In genomic region chr16:80931985-80932720, GRCh38 we compare ENCODE assay signal across 8 cellular contexts.
A peak's percentile ranks its signal among the peaks of the same experiment; 100 is the strongest.
DNase-seq lines count a peak whose midpoint lies in the region; ATAC-seq and TF ChIP-seq lines count a peak whose summit lies in the region.

No MANE protein-coding gene starts in this region.

- no peak overlapping the region for H3K27ac Mint-ChIP-seq in CD8-positive, alpha-beta T cell
- H3K27ac Mint-ChIP-seq in nephron progenitor cell = no peak overlapping the region

- H3K9me3 Mint-ChIP-seq in CD8-positive, alpha-beta T cell = no peaks in the 10 kb centered on the region
- peaks cover 4% of the 10 kb centered on the region for H3K9me3 Mint-ChIP-seq in nephron progenitor cell

- no peaks in the 10 kb centered on the region for H3K36me3 ChIP-seq in CD8-positive, alpha-beta T cell (ENCODE audit: insufficient read depth, low read length)
- H3K36me3 ChIP-seq in aorta (ENCODE audit: control insufficient read depth in 1 of 2, insufficient read depth in 2 of 2, low read length in 1 of 2) = no peaks in the 10 kb centered on the region

- H3K4me1 ChIP-seq in CD8-positive, alpha-beta T cell (ENCODE audit: insufficient read depth, low read length) = peaks cover 3% of the 10 kb centered on the region
- no peaks in the 10 kb centered on the region for H3K4me1 ChIP-seq in aorta (ENCODE audit: control insufficient read depth in 1 of 2, insufficient read depth in 2 of 2, low read length in 2 of 2)

- no peak overlapping the region for H3K27ac ChIP-seq in CD8-positive, alpha-beta T cell (ENCODE audit: low read depth, low read length)
- peak overlapping the region; percentile 58 to 75 for H3K27ac ChIP-seq in aorta (ENCODE audit: low read depth in 1 of 2, low read length in 2 of 2)

- H3K9me3 ChIP-seq in CD8-positive, alpha-beta T cell (ENCODE audit: low read length) = no peaks in the 10 kb centered on the region
- no peaks in the 10 kb centered on the region for H3K9me3 ChIP-seq in aorta (ENCODE audit: control insufficient read depth, low read length)

- CTCF ChIA-PET in CD8-positive, alpha-beta T cell (lab: Charles Lee) = no interaction called here

- H3K4me1 Mint-ChIP-seq in CD8-positive, alpha-beta T cell (ENCODE audit: low read depth) = peaks cover 9% of the 10 kb centered on the region
- H3K4me1 Mint-ChIP-seq in nephron progenitor cell = peaks cover 10% of the 10 kb centered on the region

- no peaks in the 10 kb centered on the region for H3K36me3 Mint-ChIP-seq in CD8-positive, alpha-beta T cell
- H3K36me3 Mint-ChIP-seq in nephron progenitor cell (ENCODE audit: low read depth) = no peaks in the 10 kb centered on the region

- no peak overlapping the region for H3K4me3 ChIP-seq in CD8-positive, alpha-beta T cell (ENCODE audit: low read depth, low read length)
- H3K4me3 ChIP-seq in aorta (ENCODE audit: low read length in 2 of 2) = peak overlapping the region; percentile 1 to 21

- WGBS in aorta, 2 donors = 0 to 1% methylated on average over 50 to 63 of the region's 63 CpGs

- no peak for TF ChIP-seq CTCF in CD8-positive, alpha-beta T cell (IDR thresholded peaks at IDR 0.05)
- no peak for TF ChIP-seq CTCF in nephron progenitor cell (IDR thresholded peaks at IDR 0.05)

- DNase-seq in CD8-positive, alpha-beta T cell = peak in 1 of 7 experiments; percentile 6
- DNase-seq in HS-27A (ENCODE audit: low read depth) (peak; percentile 40), germinal center (ENCODE audit: low spot score) (peak; percentile 38), nephron progenitor cell (peak; percentile 67), aorta (peak; percentile 80 to 85), GF-D8 (lab: John Stamatoyannopoulos, UW) (no peak)
- DNase-seq in activated T-helper 9 cell treated with anti-CD3 and anti-CD28 coated beads, Interleukin-2, amount 50 U/mL, for 16 hours (ENCODE audit: low read depth) = peak; percentile 3

- H3K4me3 Mint-ChIP-seq in CD8-positive, alpha-beta T cell = peak overlapping the region; percentile 70
- peak overlapping the region; percentile 83 for H3K4me3 Mint-ChIP-seq in nephron progenitor cell

- intact Hi-C loops in CD8-positive, alpha-beta T cell (cut with DNase I, micrococcal nuclease) = no loop called here
- intact Hi-C loops in aorta (cut with DNase I) = loop anchor here (2.0 to 10.0 kb wide), 2 partner anchors 73 to 75 kb away; partner anchors contain the start of genes CENPN (in 2 of the 2) and CMC2 (in 2 of the 2)

- ATAC-seq in CD8-positive, alpha-beta T cell = no peak
- ATAC-seq in aorta (ENCODE audit: low FRiP score) = peak; percentile 90
- no peak for ATAC-seq in GM21526 (IDR thresholded peaks at IDR 0.05; ENCODE audit: low FRiP score, unreplicated experiment)

- peaks cover 62% of the 10 kb centered on the region for H3K27me3 Mint-ChIP-seq in CD8-positive, alpha-beta T cell (ENCODE audit: low read depth)
- H3K27me3 Mint-ChIP-seq in nephron progenitor cell (ENCODE audit: low read depth, poor library complexity) = peaks cover 53% of the 10 kb centered on the region

- POLR2A ChIA-PET in CD8-positive, alpha-beta T cell (lab: Charles Lee) = no interaction called here

- no peaks in the 10 kb centered on the region for H3K27me3 ChIP-seq in CD8-positive, alpha-beta T cell (ENCODE audit: insufficient read depth, low read length)
- H3K27me3 ChIP-seq in aorta (ENCODE audit: control insufficient read depth in 1 of 2, insufficient read depth in 2 of 2, low read length in 1 of 2) = no peaks in the 10 kb centered on the region

Comparison
In these comparisons a context has a peak if more than half of its experiments do, and no peak if none do; other contexts are left out.
1. intact Hi-C loops: an anchor here in aorta (2.0 to 10.0 kb wide); none called in CD8-positive, alpha-beta T cell.